In genomic region chr20:2524435-2525272, GRCh38 we compare ENCODE assay signal across 8 cellular contexts. TPM values are rescaled to one million over a fixed set of nuclear protein-coding genes. Genes with fewer than 3 reads are reported as not detected.
DNase-seq lines count a peak whose midpoint lies in the region; TF ChIP-seq lines count a peak whose summit lies in the region.

No MANE protein-coding gene starts in this region.

- 0 to 1% methylated on average over 65 to 68 of the region's 68 CpGs for WGBS in esophagus, 2 donors

- no peaks in the 10 kb centered on the region for H4K20me1 ChIP-seq in OCI-LY1 (ENCODE audit: insufficient read depth, low read length)

- H3K4me1 ChIP-seq in HUES48 (ENCODE audit: control insufficient read depth, insufficient read depth, low read length) (no peaks in the 10 kb centered on the region), OCI-LY1 (ENCODE audit: insufficient read depth, low read length, severe bottlenecking) (peaks cover 8% of the 10 kb centered on the region), esophagus (ENCODE audit: control insufficient read depth in 2 of 2, insufficient read depth in 2 of 2, low read length in 1 of 2) (no peaks in the 10 kb centered on the region), mucosa of stomach (ENCODE audit: control insufficient read depth, insufficient read depth, low read length) (peaks cover 12% of the 10 kb centered on the region)

- H3K27ac ChIP-seq in HUES48 (ENCODE audit: low read depth, low read length), result no peak overlapping the region
- no peak overlapping the region for H3K27ac ChIP-seq in OCI-LY1 (ENCODE audit: low read depth, low read length, poor library complexity, severe bottlenecking)
- peak overlapping the region; percentile 54 to 75 for H3K27ac ChIP-seq in esophagus (ENCODE audit: low read depth in 2 of 2, low read length in 1 of 2)

- H3K9ac ChIP-seq in HUES48 (ENCODE audit: low read depth, low read length) (peak overlapping the region; percentile 60), OCI-LY1 (ENCODE audit: low read length) (peak overlapping the region; percentile 80), mucosa of stomach (ENCODE audit: low read length) (peak overlapping the region; percentile 99)

- H3K4me2 ChIP-seq in OCI-LY1 (ENCODE audit: low read length), result peak overlapping the region; percentile 97

- peak; percentile 50 for TF ChIP-seq POLR2A in GM19193 (IDR thresholded peaks at IDR 0.05; ENCODE audit: extremely low read depth, insufficient read depth, insufficient read length)

- H3K27me3 ChIP-seq in BJ (ENCODE audit: control insufficient read depth, insufficient read depth, low read length), result peaks cover 1% of the 10 kb centered on the region; the same call in 1 of the 2 replicates
- peaks cover 90% of the 10 kb centered on the region for H3K27me3 ChIP-seq in HUES48 (ENCODE audit: control insufficient read depth, insufficient read depth, low read length)
- H3K27me3 ChIP-seq in OCI-LY1 (ENCODE audit: insufficient read depth, low read length), result no peaks in the 10 kb centered on the region
- H3K27me3 ChIP-seq in esophagus (ENCODE audit: control insufficient read depth in 1 of 2, insufficient read depth in 2 of 2, low read length in 2 of 2), result no peaks in the 10 kb centered on the region
- H3K27me3 ChIP-seq in mucosa of stomach (ENCODE audit: control insufficient read depth, insufficient read depth, low read length), result no peaks in the 10 kb centered on the region

- POLR2A ChIA-PET in BJ (lab: Charles Lee), result no interaction called here

- H3K4me3 ChIP-seq in BJ (ENCODE audit: low read depth, low read length) (peak overlapping the region; percentile 68), HUES48 (ENCODE audit: low read depth, low read length) (peak overlapping the region; percentile 77), OCI-LY1 (ENCODE audit: low read depth, low read length, poor library complexity, severe bottlenecking) (peak overlapping the region; percentile 76), esophagus (ENCODE audit: low read depth in 1 of 2, low read length in 2 of 2) (peak overlapping the region; percentile 64 to 75), mucosa of stomach (ENCODE audit: low read length) (peak overlapping the region; percentile 83)

- H2AFZ ChIP-seq in OCI-LY1 (ENCODE audit: low read length), result peak overlapping the region; percentile 88; the same call in 1 of the 2 replicates

- CTCF ChIA-PET in BJ (lab: Yijun Ruan, JAX), result interaction anchor here (0.7 to 4.3 kb wide), 16 partner anchors 8 to 228 kb away, joined by 3 to 32 read pairs (median 4); partner anchors contain the start of genes NOP56 and ZNF343

- H3K36me3 ChIP-seq in BJ (ENCODE audit: control insufficient read depth, insufficient read depth, low read length) (no peaks in the 10 kb centered on the region), HUES48 (ENCODE audit: control insufficient read depth, insufficient read depth, low read length) (no peaks in the 10 kb centered on the region), OCI-LY1 (ENCODE audit: insufficient read depth, low read length) (no peaks in the 10 kb centered on the region), esophagus (ENCODE audit: control insufficient read depth in 2 of 2, insufficient read depth in 2 of 2, low read length in 1 of 2) (no peaks in the 10 kb centered on the region), mucosa of stomach (ENCODE audit: control insufficient read depth, insufficient read depth, low read length) (no peaks in the 10 kb centered on the region)

- no peak for DNase-seq in BJ (ENCODE audit: low read depth)
- peak; percentile 96 for DNase-seq in activated T-cell treated with anti-CD3 and anti-CD28 coated beads, Interleukin-2, amount 50 U/mL, for 1 hour
- peak; percentile 98 for DNase-seq in stimulated activated CD8-positive, alpha-beta memory T cell treated with anti-CD3 and anti-CD28 coated beads, Interleukin-4, amount 100 ng/mL, for 48 hours

- no peaks in the 10 kb centered on the region for H3F3A ChIP-seq in OCI-LY1 (ENCODE audit: insufficient read depth, low read length)

- H3K9me3 ChIP-seq in HUES48 (ENCODE audit: control insufficient read depth, insufficient read depth, low read length) (no peaks in the 10 kb centered on the region), OCI-LY1 (ENCODE audit: low read length) (no peaks in the 10 kb centered on the region), esophagus (ENCODE audit: control insufficient read depth in 2 of 2, insufficient read depth in 1 of 2, low read depth in 1 of 2, low read length in 1 of 2) (peaks cover 0 to 2% of the 10 kb centered on the region in 2 donors), mucosa of stomach (ENCODE audit: control insufficient read depth, low read length) (no peaks in the 10 kb centered on the region)

- TF ChIP-seq CTCF in BJ (IDR thresholded peaks at IDR 0.05; ENCODE audit: insufficient read depth, low read depth, low read length) (peak; percentile 97), OCI-LY1 (IDR thresholded peaks at IDR 0.05; ENCODE audit: low read length) (peak; percentile 95)

- H3K79me2 ChIP-seq in OCI-LY1 (ENCODE audit: insufficient read depth, low read length), result no peaks in the 10 kb centered on the region

- no peaks in the 10 kb centered on the region for H3K9me2 ChIP-seq in OCI-LY1 (ENCODE audit: low read depth, low read length)

RNA-seq across cellular contexts. Expression of gene TMC2, which starts 11.7 kb away (rescaled TPM):
- polyA plus RNA-seq in BJ (2011; rRNA removed) (not detected in 2 replicates), esophagus (not detected)
- not detected in 2 replicates for polyA minus RNA-seq in BJ (2011; rRNA and poly(A)+ RNA removed)

RNA-seq across cellular contexts. Expression of gene ZNF343, which starts 15.9 kb away (rescaled TPM):
- 8.2 and 9.8 TPM in 2 replicates for polyA plus RNA-seq in BJ (2011; rRNA removed)
- polyA minus RNA-seq in BJ (2011; rRNA and poly(A)+ RNA removed), result 9.0 and 14.1 TPM in 2 replicates
- 1 to 10 TPM; 4.4 to 4.6 TPM for polyA plus RNA-seq in esophagus

RNA-seq across cellular contexts. Expression of gene SNRPB, which starts 54.1 kb away (rescaled TPM):
- 149 and 178 TPM in 2 replicates for polyA plus RNA-seq in BJ (2011; rRNA removed)
- polyA minus RNA-seq in BJ (2011; rRNA and poly(A)+ RNA removed), result 32.4 and 46.4 TPM in 2 replicates
- polyA plus RNA-seq in esophagus, result 100 to 1,000 TPM; 138 to 273 TPM

Comparison
In these comparisons a context has a peak if more than half of its experiments do, and no peak if none do; other contexts are left out.
1. H3K27ac ChIP-seq: peak in esophagus (2 of 2); none in HUES48 (single experiment) and OCI-LY1 (single experiment).
2. Peak in every context shown above with its lines, with median percentiles within 50 percentile points of each other: H3K4me3 ChIP-seq and H3K9ac ChIP-seq.